Comparison of ENCODE assay signal across 30 cellular contexts in the genomic region with DNA sequence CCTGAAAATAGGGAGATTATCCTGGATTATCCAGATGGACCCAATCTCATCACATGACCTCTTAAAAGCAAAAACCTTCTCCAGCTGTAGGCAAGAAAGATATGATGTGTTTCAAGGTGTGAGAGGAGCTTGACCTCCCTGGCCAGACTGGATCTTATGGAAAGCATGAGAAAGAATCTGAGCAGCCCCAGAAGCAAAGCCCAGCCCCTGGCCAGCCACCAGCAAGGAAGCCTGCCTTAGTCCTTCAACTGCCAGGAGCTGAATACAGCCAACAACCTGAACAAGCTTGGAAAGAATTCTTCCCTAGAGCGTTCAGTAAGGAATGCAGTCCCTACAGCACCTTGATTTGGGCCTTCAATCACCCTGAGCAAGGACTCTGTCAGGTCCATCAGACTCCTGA.
"Had no signal": no experiment of that assay in that cellular context is flagged by ENCODE, and none has a peak within 500 bp of the region (broad histone marks: within the 10 kb centered on the region; RNA-seq: fewer than 3 reads in every experiment).

No MANE protein-coding gene starts in this region.

- DNase-seq: activated B cell treated with CpG ODN at 0.5 μM for 24 hours; activated CD4-positive, alpha-beta T cell treated with anti-CD3 and anti-CD28 coated beads for 48 hours; activated CD4-positive, alpha-beta T cell treated with anti-CD3 and anti-CD28 coated beads, Interleukin-2, amount 50 U/mL, for 1 hour; activated CD4-positive, alpha-beta T cell treated with anti-CD3 and anti-CD28 coated beads, Interleukin-2, amount 50 U/mL, for 48 hours; activated CD8-positive, alpha-beta memory T cell treated with anti-CD3 and anti-CD28 coated beads for 24 hours; activated CD8-positive, alpha-beta T cell treated with anti-CD3 and anti-CD28 coated beads for 36 hours; activated effector memory CD4-positive, alpha-beta T cell treated with anti-CD3 and anti-CD28 coated beads, Interleukin-2, amount 50 U/mL, for 16 hours; activated naive CD4-positive, alpha-beta T cell treated with anti-CD3 and anti-CD28 coated beads for 36 hours; activated naive CD8-positive, alpha-beta T cell treated with anti-CD3 and anti-CD28 coated beads for 36 hours; activated naive CD8-positive, alpha-beta T cell treated with anti-CD3 and anti-CD28 coated beads, Interleukin-2, amount 50 U/mL, for 24 hours; activated T-cell treated with anti-CD3 and anti-CD28 coated beads, Interleukin-2, amount 50 U/mL, for 1 hour; activated T-cell treated with anti-CD3 and anti-CD28 coated beads, Interleukin-2, amount 50 U/mL, for 48 hours; adrenal gland; amygdala; aorta; body of pancreas; caudate nucleus; cortex of kidney; dermis blood vessel endothelial cell; effector CD4-positive, alpha-beta T cell; effector memory CD8-positive, alpha-beta T cell; erythroblast; foreskin keratinocyte; gastrocnemius medialis; glutamatergic neuron; heart left ventricle; T-helper 17 cell; T1000 had no signal

- ATAC-seq: activated CD4-positive, CD25-positive, alpha-beta regulatory T cell treated with anti-CD3 and anti-CD28 coated beads, Interleukin-2, amount 50 U/mL, for 24 hours; activated CD8-positive, alpha-beta T cell treated with anti-CD3 and anti-CD28 coated beads for 36 hours; activated naive CD8-positive, alpha-beta T cell treated with anti-CD3 and anti-CD28 coated beads, Interleukin-2, amount 50 U/mL, for 24 hours; body of pancreas; effector memory CD8-positive, alpha-beta T cell; foreskin keratinocyte; gastrocnemius medialis; heart left ventricle; T-helper 17 cell had no signal

- H3K36me3 ChIP-seq: adrenal gland, esophagus muscularis mucosa, gastrocnemius medialis, heart left ventricle had no signal

- H3K9me3 ChIP-seq: adrenal gland, body of pancreas, esophagus muscularis mucosa, gastrocnemius medialis had no signal

- H3K4me3 ChIP-seq: adrenal gland, body of pancreas, esophagus muscularis mucosa, gastrocnemius medialis, heart left ventricle had no signal

- H3K27me3 ChIP-seq: adrenal gland, body of pancreas, esophagus muscularis mucosa, foreskin keratinocyte, gastrocnemius medialis, heart left ventricle had no signal

- H3K4me1 ChIP-seq: adrenal gland, body of pancreas, esophagus muscularis mucosa, foreskin keratinocyte, gastrocnemius medialis, heart left ventricle had no signal

- H3K27ac ChIP-seq: adrenal gland, body of pancreas, esophagus muscularis mucosa, foreskin keratinocyte, gastrocnemius medialis, heart left ventricle had no signal
